2 cellular contexts compared by ENCODE assay signal in genomic region chr1:40530735-40531380, GRCh38.
TF ChIP-seq lines count a peak whose summit lies in the region.

No MANE protein-coding gene starts in this region.

TF ChIP-seq in IMR-90, 13 proteins besides CTCF, POLR2A, EP300 and RAD21:
- TF ChIP-seq MAFK (IDR thresholded peaks at IDR 0.05; ENCODE audit: low read depth, low read length) (no peak), MAZ (IDR thresholded peaks at IDR 0.05; ENCODE audit: borderline replicate concordance, low read depth, low read length) (no peak), CEBPB (IDR thresholded peaks at IDR 0.05; ENCODE audit: low read depth, low read length) (peak; percentile 51; the same call in 1 of the 2 replicates), MXI1 (IDR thresholded peaks at IDR 0.05; ENCODE audit: borderline replicate concordance, low read depth, low read length) (no peak)

TF ChIP-seq in GM12878, 131 proteins besides CTCF, POLR2A, EP300 and RAD21:
- TF ChIP-seq KLF5 (IDR thresholded peaks at IDR 0.05; ENCODE audit: partially characterized antibody) (no peak), NBN (IDR thresholded peaks at IDR 0.05) (0 out of 2 replicates have a peak, but pooled peaks have one; percentile 35), YY1 (IDR thresholded peaks at IDR 0.05; ENCODE audit: low read depth, low read length) (peak; percentile 74), ASH2L (IDR thresholded peaks at IDR 0.05; ENCODE audit: borderline replicate concordance, low read depth) (no peak), CBX5 (IDR thresholded peaks at IDR 0.05; ENCODE audit: low read depth) (0 out of 2 replicates have a peak, but pooled peaks have one; percentile 9), ZNF274 (IDR thresholded peaks at IDR 0.05; ENCODE audit: insufficient read depth, insufficient read length) (no peak), E4F1 (IDR thresholded peaks at IDR 0.05; ENCODE audit: borderline replicate concordance, partially characterized antibody) (no peak), RELB (IDR thresholded peaks at IDR 0.05; ENCODE audit: low read depth) (peak; percentile 63; the same call in 1 of the 2 replicates), PAX8 (IDR thresholded peaks at IDR 0.05) (no peak), BCLAF1 (IDR thresholded peaks at IDR 0.05) (no peak), E2F4 (IDR thresholded peaks at IDR 0.05; ENCODE audit: low read depth, low read length) (no peak), ZBTB33 (IDR thresholded peaks at IDR 0.05) (no peak), SKIL (IDR thresholded peaks at IDR 0.05; ENCODE audit: low read depth, poor library complexity, severe bottlenecking) (peak; percentile 62), ZNF687 (IDR thresholded peaks at IDR 0.05) (no peak), IKZF2 (IDR thresholded peaks at IDR 0.05) (peak in 1 of 2 experiments; percentile 20; a peak in 1 of 4 replicates), SP1 (IDR thresholded peaks at IDR 0.05; ENCODE audit: low read depth, low read length) (no peak), EGR1 (IDR thresholded peaks at IDR 0.05; ENCODE audit: borderline replicate concordance in 1 of 2, low read depth in 2 of 2, low read length in 2 of 2) (no peak), EED (IDR thresholded peaks at IDR 0.05; ENCODE audit: low read depth) (no peak), BACH1 (IDR thresholded peaks at IDR 0.05; ENCODE audit: borderline replicate concordance) (no peak), SMAD5 (IDR thresholded peaks at IDR 0.05; ENCODE audit: low read depth) (no peak), GABPA (IDR thresholded peaks at IDR 0.05; ENCODE audit: low read depth) (no peak), ESRRA (IDR thresholded peaks at IDR 0.05; ENCODE audit: low read length) (no peak), NRF1 (conservative IDR thresholded peaks at IDR 0.05; ENCODE audit: low read depth, low read length) (no peak), MLLT1 (IDR thresholded peaks at IDR 0.05) (peak; percentile 94), MYB (IDR thresholded peaks at IDR 0.05; ENCODE audit: borderline replicate concordance, low read depth, low read length) (no peak), ATF2 (IDR thresholded peaks at IDR 0.05; ENCODE audit: low read length) (no peak), CBX3 (IDR thresholded peaks at IDR 0.05; ENCODE audit: borderline replicate concordance, low read depth) (no peak), HCFC1 (IDR thresholded peaks at IDR 0.05; ENCODE audit: low read length) (no peak), ZBTB11 (CRISPR knock-in tag; IDR thresholded peaks at IDR 0.05) (no peak)
